7 cellular contexts compared by ENCODE assay signal in genomic region chr3:108279066-108279465, GRCh38. TPM values are rescaled to one million over a fixed set of nuclear protein-coding genes. Genes with fewer than 3 reads are reported as not detected.
"Had no signal": no experiment of that assay in that cellular context is flagged by ENCODE, and none has a peak within 500 bp of the region (broad histone marks: within the 10 kb centered on the region; RNA-seq: fewer than 3 reads in every experiment).

No MANE protein-coding gene starts in this region.

RNA-seq across cellular contexts. Expression of gene HHLA2, which starts 17.3 kb away (rescaled TPM):
- total RNA-seq: GM23248, GM23338, H1, H4, H7, H9, HFFc6 had no signal
- polyA plus RNA-seq: GM23248, GM23338, H1 had no signal
